20 cellular contexts compared by ENCODE assay signal in genomic region chr10:125547010-125547650, GRCh38.
DNase-seq lines count a peak whose midpoint lies in the region; TF ChIP-seq lines count a peak whose summit lies in the region.
"Had no signal": no experiment of that assay in that cellular context is flagged by ENCODE, and none has a peak within 500 bp of the region (broad histone marks: within the 10 kb centered on the region; RNA-seq: fewer than 3 reads in every experiment).

No MANE protein-coding gene starts in this region.

- H3K4me3 Mint-ChIP-seq in endodermal cell: no peak overlapping the region
- H3K4me3 Mint-ChIP-seq: CD14-positive monocyte; CD4-positive, alpha-beta T cell; CD8-positive, alpha-beta memory T cell; HFFc6 had no signal

- H3K27me3 ChIP-seq in A673 (replicated peaks; ENCODE audit: insufficient read depth, low read depth, low read length, poor library complexity) (peaks cover 8% of the 10 kb centered on the region), endodermal cell (ENCODE audit: control insufficient read depth, insufficient read depth, low read length, poor library complexity, severe bottlenecking) (no peaks in the 10 kb centered on the region)
- H3K27me3 ChIP-seq: BE2C had no signal

- H3K27ac ChIP-seq in A673 (ENCODE audit: low read depth, low read length, poor library complexity, severe bottlenecking): no peak overlapping the region
- no peak overlapping the region for H3K27ac ChIP-seq in endodermal cell (ENCODE audit: low read depth, low read length)
- H3K27ac ChIP-seq: 22Rv1; BLaER1 treated with 17β-estradiol and CSF1 and Interleukin-3, amounts not matched to agents 10 nM and 100 nM; GM23248 had no signal

- DNase-seq in A673 (ENCODE audit: low spot score) (peak; percentile 66), SK-MEL-5 (ENCODE audit: low read depth, low spot score) (peak; percentile 59), endodermal cell (no peak), MV-4-11 (lab: John Stamatoyannopoulos, UW) (no peak), DMS153 (lab: John Stamatoyannopoulos, UW) (no peak), cerebellar cortex (ENCODE audit: low spot score) (no peak)
- DNase-seq: ACHN; AML-193; BE2C; Calu3; CD4-positive, alpha-beta T cell; CD8-positive, alpha-beta memory T cell; COR-L47; DND-41; GM23248; HFFc6 had no signal

- H3K36me3 Mint-ChIP-seq in endodermal cell (ENCODE audit: low read depth): no peaks in the 10 kb centered on the region
- H3K36me3 Mint-ChIP-seq: CD14-positive monocyte; CD8-positive, alpha-beta memory T cell had no signal

- H3K4me1 Mint-ChIP-seq in endodermal cell: peaks cover 5% of the 10 kb centered on the region
- H3K4me1 Mint-ChIP-seq: CD14-positive monocyte; CD8-positive, alpha-beta memory T cell had no signal

- intact Hi-C loops in A673 (cut with micrococcal nuclease; ENCODE audit: unreplicated experiment): no loop called here

- H3K36me3 ChIP-seq in A673 (ENCODE audit: insufficient read depth, low read length, poor library complexity, severe bottlenecking): no peaks in the 10 kb centered on the region
- H3K36me3 ChIP-seq in endodermal cell (ENCODE audit: control insufficient read depth, insufficient read depth, low read length): no peaks in the 10 kb centered on the region
- H3K36me3 ChIP-seq: BE2C; BLaER1 treated with 17β-estradiol and CSF1 and Interleukin-3, amounts not matched to agents 10 nM and 100 nM; HAP-1 had no signal

- H3K9me3 Mint-ChIP-seq in endodermal cell: no peaks in the 10 kb centered on the region
- H3K9me3 Mint-ChIP-seq: CD4-positive, alpha-beta T cell; CD8-positive, alpha-beta memory T cell; HFFc6 had no signal

- 91 to 93% methylated on average over 3 to 10 of the region's 10 CpGs for WGBS in endodermal cell (ENCODE audit: insufficient coverage in 1 of 2, insufficient read length in 1 of 2), 2 experiments

- 0 out of 2 replicates have a peak, but pooled peaks have one; percentile 23 for TF ChIP-seq CTCF in A673 (conservative IDR thresholded peaks at IDR 0.05; ENCODE audit: low read depth, low read length)
- peak; percentile 40 for TF ChIP-seq CTCF in endodermal cell (conservative IDR thresholded peaks at IDR 0.05)

- POLR2A ChIA-PET in A673 (lab: Charles Lee; ENCODE audit: low non-redundant PET): no interaction called here

- H3K27ac Mint-ChIP-seq in endodermal cell: no peak overlapping the region
- H3K27ac Mint-ChIP-seq: CD14-positive monocyte; CD4-positive, alpha-beta T cell; CD8-positive, alpha-beta memory T cell; HFFc6 had no signal

- H3K9me3 ChIP-seq in A673 (ENCODE audit: low read depth, low read length, poor library complexity, severe bottlenecking): no peaks in the 10 kb centered on the region
- H3K9me3 ChIP-seq in endodermal cell (ENCODE audit: control insufficient read depth, low read length): no peaks in the 10 kb centered on the region
- H3K9me3 ChIP-seq: BE2C, HAP-1 had no signal

- no peak overlapping the region for H3K9ac ChIP-seq in endodermal cell (ENCODE audit: extremely low read depth, low read length, poor library complexity, severe bottlenecking)
- H3K9ac ChIP-seq: BLaER1 treated with 17β-estradiol and CSF1 and Interleukin-3, amounts not matched to agents 10 nM and 100 nM; GM23248 had no signal

- CTCF ChIA-PET in A673 (lab: Charles Lee): no interaction called here

- BruUV-seq in A673 (replicated peaks; lab: Mats Ljungman, UMichigan): no TSS peak

- H3K4me1 ChIP-seq in A673 (ENCODE audit: insufficient read depth, low read length, poor library complexity, severe bottlenecking) (peaks cover 9% of the 10 kb centered on the region), endodermal cell (ENCODE audit: control insufficient read depth, insufficient read depth, low read length) (no peaks in the 10 kb centered on the region)
- H3K4me1 ChIP-seq: BE2C, HAP-1 had no signal

- H3K4me3 ChIP-seq in A673 (ENCODE audit: low read depth, low read length, poor library complexity, severe bottlenecking) (no peak overlapping the region), endodermal cell (ENCODE audit: low read length) (no peak overlapping the region)
- H3K4me3 ChIP-seq: BLaER1 treated with 17β-estradiol and CSF1 and Interleukin-3, amounts not matched to agents 10 nM and 100 nM; GM23248; HAP-1 had no signal

- H3K27me3 Mint-ChIP-seq in endodermal cell (ENCODE audit: insufficient read depth): peaks cover 3% of the 10 kb centered on the region

- in situ Hi-C loops in SK-MEL-5 (cut with HindIII; ENCODE audit: low pct_unique_long_range_greater_than_20kb, low sequenced_read_pairs): no loop called here

Comparison
In these comparisons a context has a peak if more than half of its experiments do, and no peak if none do; other contexts are left out.
1. DNase-seq: peak in A673 (single experiment) and SK-MEL-5 (single experiment); none in endodermal cell (single experiment), MV-4-11 (single experiment), DMS153 (single experiment) and cerebellar cortex (single experiment).